Comparison of ENCODE assay signal across 29 cellular contexts in genomic region chr17:63512896-63513644, GRCh38. TPM values are rescaled to one million over a fixed set of nuclear protein-coding genes. Genes with fewer than 3 reads are reported as not detected.
"Had no signal": no experiment of that assay in that cellular context is flagged by ENCODE, and none has a peak within 500 bp of the region (broad histone marks: within the 10 kb centered on the region; RNA-seq: fewer than 3 reads in every experiment).

No MANE protein-coding gene starts in this region.

- H3K79me2 ChIP-seq: hepatocyte had no signal

- H3K4me3 ChIP-seq: colonic mucosa, gastrocnemius medialis, hepatocyte, left lung, mucosa of descending colon, prostate gland, skin epidermis, thyroid gland had no signal

- H3K36me3 ChIP-seq: colonic mucosa, gastrocnemius medialis, left lung, prostate gland, thyroid gland had no signal

- H3K27me3 ChIP-seq: colonic mucosa, gastrocnemius medialis, thyroid gland had no signal

- H3K4me1 ChIP-seq: colonic mucosa, gastrocnemius medialis, left lung, prostate gland, thyroid gland had no signal

- H3K4me2 ChIP-seq: hepatocyte had no signal

- DNase-seq: colonic mucosa; effector CD8-positive, alpha-beta T cell; endodermal cell; foreskin fibroblast; gastrocnemius medialis; head of caudate nucleus; left cardiac atrium; left lung; mesenchymal stem cell; mucosa of descending colon; naive B cell; stimulated activated CD4-positive, alpha-beta T cell treated with anti-CD3 and anti-CD28 coated beads, Interleukin-1b, Interleukin-23, amount 100 ng/mL, for 48 hours; stimulated activated CD4-positive, alpha-beta T cell treated with anti-CD3 and anti-CD28 coated beads, Interleukin-4, amount 100 ng/mL, for 1 hour; stimulated activated CD8-positive, alpha-beta memory T cell treated with anti-CD3 and anti-CD28 coated beads, Interleukin-4, amount 100 ng/mL, for 48 hours; stimulated activated naive CD4-positive, alpha-beta T cell; stimulated activated naive CD8-positive, alpha-beta T cell treated with anti-CD3 and anti-CD28 coated beads, Interleukin-15, amount 100 ng/mL, for 72 hours; thyroid gland; trophoblast cell had no signal

- H2AFZ ChIP-seq: hepatocyte had no signal

- H3K9me3 ChIP-seq: colonic mucosa, gastrocnemius medialis, left lung, mucosa of descending colon, prostate gland, thyroid gland had no signal

- H3K27ac ChIP-seq: colonic mucosa, epithelial cell of prostate, gastrocnemius medialis, hepatocyte, left lung, prostate gland, skin epidermis, thyroid gland had no signal

- ATAC-seq: gastrocnemius medialis; left cardiac atrium; left lung; mucosa of descending colon; right cardiac atrium; stimulated activated naive CD8-positive, alpha-beta T cell treated with anti-CD3 and anti-CD28 coated beads, Interleukin-15, amount 100 ng/mL, for 72 hours had no signal

RNA-seq across cellular contexts. Expression of gene KCNH6, which starts 10.1 kb away (rescaled TPM):
- total RNA-seq: esophagus mucosa; gastrocnemius medialis; glomerular endothelial cell; left cardiac atrium; mesothelial cell of epicardium; natural killer cell treated with Interleukin-12 subunit alpha and Interleukin-12 subunit beta and Interleukin-15 and Interleukin-18, amount 100 ng/mL, for 72 hours; osteocyte; right cardiac atrium; ureter had no signal
- polyA plus RNA-seq: hepatocyte, right cardiac atrium had no signal

RNA-seq across cellular contexts. Expression of gene ACE, which starts 36.2 kb away (rescaled TPM):
- total RNA-seq: natural killer cell treated with Interleukin-12 subunit alpha and Interleukin-12 subunit beta and Interleukin-15 and Interleukin-18, amount 100 ng/mL, for 72 hours had no signal
